ENCODE assay signal across 24 cellular contexts in the genomic region with DNA sequence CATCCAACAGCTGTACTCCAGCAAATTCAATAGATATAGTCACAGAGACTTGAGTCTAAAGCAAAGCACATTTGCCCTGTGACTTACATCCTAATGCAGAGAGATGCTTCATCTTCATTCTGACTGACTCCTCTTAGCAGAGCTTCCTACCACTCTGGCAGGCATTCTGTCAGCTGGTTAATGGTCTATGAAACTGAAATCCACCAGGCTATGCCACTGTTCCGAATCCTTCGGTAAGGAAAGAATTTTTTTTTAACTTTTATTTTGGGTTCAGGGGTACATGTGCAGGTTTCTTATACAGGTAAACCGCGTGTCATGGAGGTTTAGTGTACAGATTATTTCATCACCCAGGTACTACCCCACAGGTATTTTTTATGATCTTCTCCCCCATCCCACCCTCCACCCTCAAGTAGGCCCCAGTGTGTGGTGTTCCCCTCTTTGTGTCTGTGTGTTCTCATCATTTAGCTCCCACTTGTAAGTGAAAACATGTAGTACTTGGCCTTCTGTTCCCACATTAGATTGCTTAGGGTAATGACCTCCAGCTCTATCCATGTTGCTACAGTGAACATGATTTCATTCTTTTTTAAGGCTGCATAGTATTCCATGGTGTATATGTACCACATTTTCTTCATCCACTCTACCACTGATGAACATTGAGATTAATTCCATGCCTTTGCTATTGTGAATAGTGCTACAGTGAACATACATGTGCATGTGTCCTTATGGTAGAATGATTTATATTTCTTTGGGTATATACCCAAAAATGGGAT.
"Had no signal": no experiment of that assay in that cellular context is flagged by ENCODE, and none has a peak within 500 bp of the region (broad histone marks: within the 10 kb centered on the region; RNA-seq: fewer than 3 reads in every experiment).

No MANE protein-coding gene starts in this region.

- H3K27ac Mint-ChIP-seq: memory B cell; natural killer cell; stimulated activated naive CD8-positive, alpha-beta T cell treated with anti-CD3 and anti-CD28 coated beads, Interleukin-15, amount 100 ng/mL, for 72 hours had no signal

- H3K27ac ChIP-seq: gastrocnemius medialis, ovary, psoas muscle, right lobe of liver, suprapubic skin, transverse colon, upper lobe of right lung had no signal

- DNase-seq: dorsolateral prefrontal cortex; effector CD4-positive, alpha-beta T cell; foreskin fibroblast; gastrocnemius medialis; head of caudate nucleus; natural killer cell; occipital lobe; ovary; posterior cingulate gyrus; psoas muscle; retina; right lobe of liver; small intestine; stimulated activated CD4-positive, alpha-beta T cell treated with anti-CD3 and anti-CD28 coated beads, Interleukin-15, amount 100 ng/mL, for 24 hours; stimulated activated CD4-positive, alpha-beta T cell treated with anti-CD3 and anti-CD28 coated beads, Interleukin-2, amount 100 ng/mL, for 48 hours; stimulated activated naive CD4-positive, alpha-beta T cell; stimulated activated naive CD8-positive, alpha-beta T cell treated with anti-CD3 and anti-CD28 coated beads, Interleukin-15, amount 100 ng/mL, for 72 hours; transverse colon; upper lobe of right lung; uterus had no signal

- H3K4me1 ChIP-seq: upper lobe of right lung, uterus had no signal

- H3K4me3 ChIP-seq: dorsolateral prefrontal cortex, gastrocnemius medialis, lung, ovary, psoas muscle, right lobe of liver, suprapubic skin, transverse colon, upper lobe of right lung, uterus had no signal

- H3K27me3 Mint-ChIP-seq: memory B cell; stimulated activated naive CD8-positive, alpha-beta T cell treated with anti-CD3 and anti-CD28 coated beads, Interleukin-15, amount 100 ng/mL, for 72 hours had no signal

- ATAC-seq: gastrocnemius medialis; left lobe of liver; natural killer cell; psoas muscle; right lobe of liver; stimulated activated naive CD8-positive, alpha-beta T cell treated with anti-CD3 and anti-CD28 coated beads, Interleukin-15, amount 100 ng/mL, for 72 hours; upper lobe of right lung had no signal

- H3K36me3 ChIP-seq: gastrocnemius medialis, ovary, right lobe of liver, suprapubic skin, transverse colon, upper lobe of right lung, uterus had no signal

- H3K9me3 ChIP-seq: gastrocnemius medialis, ovary, psoas muscle, right lobe of liver, suprapubic skin, upper lobe of right lung, uterus had no signal

- H3K27me3 ChIP-seq: dorsolateral prefrontal cortex, gastrocnemius medialis, ovary, right lobe of liver, suprapubic skin, transverse colon, upper lobe of right lung, uterus had no signal

- H3K4me3 Mint-ChIP-seq: memory B cell; natural killer cell; stimulated activated naive CD8-positive, alpha-beta T cell treated with anti-CD3 and anti-CD28 coated beads, Interleukin-15, amount 100 ng/mL, for 72 hours had no signal
